Comparison of ENCODE assay signal across 8 cellular contexts in the genomic region with DNA sequence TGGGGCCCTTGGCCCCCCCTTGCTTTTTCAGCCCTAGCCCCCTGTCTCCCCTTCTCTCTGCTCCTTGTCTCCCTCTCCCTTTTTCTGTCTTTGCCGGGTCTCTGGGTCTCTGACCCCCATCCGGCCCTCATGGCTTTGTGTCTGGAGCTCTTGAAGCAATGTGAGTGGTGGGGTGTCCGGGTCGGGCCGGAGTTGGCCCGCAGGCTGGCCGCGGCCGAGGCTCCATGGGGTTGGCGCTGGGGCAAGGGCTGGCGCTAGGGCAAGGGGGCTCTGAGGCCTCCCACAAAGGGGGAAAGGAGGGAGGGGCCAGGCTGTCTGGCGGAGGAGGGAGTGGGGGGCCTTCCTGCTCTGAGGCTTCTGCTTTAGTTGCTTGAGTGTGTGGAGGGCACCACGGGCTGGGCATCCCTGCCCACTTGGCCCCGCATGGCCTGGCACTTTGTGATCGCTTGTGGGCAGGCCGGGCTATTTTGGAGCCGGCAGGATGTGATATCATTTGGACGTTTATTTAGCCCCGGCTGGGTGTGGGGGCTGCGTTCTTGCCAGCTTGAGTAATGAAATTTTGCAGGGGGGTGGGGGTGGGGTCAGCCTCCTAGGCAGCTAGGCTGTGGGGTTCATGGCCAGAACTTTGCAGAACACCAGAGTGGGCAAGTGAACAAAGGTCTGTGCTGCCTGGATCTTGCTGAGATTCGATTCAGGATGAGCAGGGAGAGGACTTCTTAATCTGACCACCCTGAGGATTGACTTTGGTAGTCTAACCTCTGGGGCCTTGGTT.
DNase-seq lines count a peak whose midpoint lies in the region; ATAC-seq and TF ChIP-seq lines count a peak whose summit lies in the region.

No MANE protein-coding gene starts in this region.

- no peak for TF ChIP-seq CTCF in HEK293 (tag by site-specific recombination; IDR thresholded peaks at IDR 0.05)
- TF ChIP-seq CTCF in glutamatergic neuron (IDR thresholded peaks at IDR 0.05; ENCODE audit: partially characterized antibody, unreplicated experiment) = no peak
- no peak for TF ChIP-seq CTCF in osteocyte (IDR thresholded peaks at IDR 0.05)

- H3K36me3 Mint-ChIP-seq in activated CD4-positive, alpha-beta memory T cell treated with anti-CD3 and anti-CD28 coated beads, Interleukin-2, amount 10 ng/mL, durations not matched to agents 7 days and 5 days (ENCODE audit: low read depth) = peaks cover 6% of the 10 kb centered on the region
- H3K36me3 Mint-ChIP-seq in glutamatergic neuron (ENCODE audit: unreplicated experiment) (no peaks in the 10 kb centered on the region), osteocyte (ENCODE audit: unreplicated experiment) (peaks cover 2% of the 10 kb centered on the region)

- H3K27ac Mint-ChIP-seq in activated CD4-positive, alpha-beta memory T cell treated with anti-CD3 and anti-CD28 coated beads, Interleukin-2, amount 10 ng/mL, durations not matched to agents 7 days and 5 days = peak overlapping the region; percentile 75
- H3K27ac Mint-ChIP-seq in glutamatergic neuron (ENCODE audit: unreplicated experiment) (peak overlapping the region; percentile 98), osteocyte (ENCODE audit: unreplicated experiment) (peak overlapping the region; percentile 96)

- H3K9me3 Mint-ChIP-seq in activated CD4-positive, alpha-beta memory T cell treated with anti-CD3 and anti-CD28 coated beads, Interleukin-2, amount 10 ng/mL, durations not matched to agents 7 days and 5 days = no peaks in the 10 kb centered on the region
- peaks cover 22% of the 10 kb centered on the region for H3K9me3 Mint-ChIP-seq in glutamatergic neuron (ENCODE audit: unreplicated experiment)
- H3K9me3 Mint-ChIP-seq in osteocyte (ENCODE audit: unreplicated experiment) = no peaks in the 10 kb centered on the region

- H3K4me3 ChIP-seq in HEK293 (ENCODE audit: low read depth, low read length) = peak overlapping the region; percentile 58

- no peaks in the 10 kb centered on the region for H3K27me3 Mint-ChIP-seq in activated CD4-positive, alpha-beta memory T cell treated with anti-CD3 and anti-CD28 coated beads, Interleukin-2, amount 10 ng/mL, durations not matched to agents 7 days and 5 days
- peaks cover 10% of the 10 kb centered on the region for H3K27me3 Mint-ChIP-seq in glutamatergic neuron (ENCODE audit: unreplicated experiment)
- no peaks in the 10 kb centered on the region for H3K27me3 Mint-ChIP-seq in osteocyte (ENCODE audit: unreplicated experiment)

- no peaks in the 10 kb centered on the region for H3K36me3 ChIP-seq in HEK293 (ENCODE audit: control insufficient read depth in 2 of 2, insufficient read depth in 1 of 2, low read length in 2 of 2)

- H3K4me1 Mint-ChIP-seq in activated CD4-positive, alpha-beta memory T cell treated with anti-CD3 and anti-CD28 coated beads, Interleukin-2, amount 10 ng/mL, durations not matched to agents 7 days and 5 days = peaks cover 65% of the 10 kb centered on the region
- peaks cover 25% of the 10 kb centered on the region for H3K4me1 Mint-ChIP-seq in glutamatergic neuron (ENCODE audit: low read depth, unreplicated experiment)
- peaks cover 54% of the 10 kb centered on the region for H3K4me1 Mint-ChIP-seq in osteocyte (ENCODE audit: unreplicated experiment)

- peak overlapping the region; percentile 37; the same call in 1 of the 2 replicates for H3K27ac ChIP-seq in HEK293 (ENCODE audit: extremely low read depth, low read depth, low read length)

- H3K4me1 ChIP-seq in HEK293 (ENCODE audit: control insufficient read depth, insufficient read depth, low read length) = peaks cover 25% of the 10 kb centered on the region

- peak overlapping the region; percentile 91 for H3K4me3 Mint-ChIP-seq in activated CD4-positive, alpha-beta memory T cell treated with anti-CD3 and anti-CD28 coated beads, Interleukin-2, amount 10 ng/mL, durations not matched to agents 7 days and 5 days
- peak overlapping the region; percentile 98 for H3K4me3 Mint-ChIP-seq in glutamatergic neuron (ENCODE audit: unreplicated experiment)
- peak overlapping the region; percentile 98 for H3K4me3 Mint-ChIP-seq in osteocyte (ENCODE audit: unreplicated experiment)

- CTCF ChIA-PET in HEK293 (lab: Yijun Ruan, JAX) = interaction anchor here (0.7 to 1.1 kb wide), 2 partner anchors 24 to 121 kb away, joined by 3 read pairs; no protein-coding TSS in a partner anchor
- CTCF ChIA-PET in activated CD4-positive, alpha-beta memory T cell treated with anti-CD3 and anti-CD28 coated beads, Interleukin-2, amount 10 ng/mL, durations not matched to agents 7 days and 5 days (lab: Charles Lee) = interaction anchor here (0.5 to 2.2 kb wide), 6 partner anchors 8 to 143 kb away, joined by 3 to 8 read pairs (median 3); a partner anchor contains a TSS

- POLR2A ChIA-PET in HEK293 (lab: Yijun Ruan, JAX) = no interaction called here
- POLR2A ChIA-PET in activated CD4-positive, alpha-beta memory T cell treated with anti-CD3 and anti-CD28 coated beads, Interleukin-2, amount 10 ng/mL, durations not matched to agents 7 days and 5 days (lab: Charles Lee) = interaction anchor here (0.6 to 1.3 kb wide), 4 partner anchors 8 to 509 kb away, joined by 3 to 6 read pairs (median 3); a partner anchor contains a TSS

- H3K9me3 ChIP-seq in HEK293 (ENCODE audit: control insufficient read depth, insufficient read depth, low read depth, low read length) = no peaks in the 10 kb centered on the region

- no peak for ATAC-seq in HG03025 (IDR thresholded peaks at IDR 0.05; ENCODE audit: low FRiP score, unreplicated experiment)

- peak; percentile 46 for DNase-seq in AG08396 (ENCODE audit: low spot score)
- peak; percentile 24 for DNase-seq in activated CD4-positive, alpha-beta memory T cell treated with anti-CD3 and anti-CD28 coated beads, Interleukin-2, amount 10 ng/mL, durations not matched to agents 7 days and 5 days
- peak; percentile 41 for DNase-seq in glutamatergic neuron
- DNase-seq in osteocyte (ENCODE audit: extremely low spot score, unreplicated experiment) = no peak
- no peak for DNase-seq in NCI-H345 (lab: John Stamatoyannopoulos, UW)
- no peak for DNase-seq in HuH-7 (ENCODE audit: low spot score)

TF ChIP-seq in HEK293, 187 proteins besides CTCF, POLR2A, EP300 and RAD21 (continues in another document):
- TF ChIP-seq GLIS1 (tag by site-specific recombination; IDR thresholded peaks at IDR 0.05) (peak; percentile 87), ZNF354C (tag by site-specific recombination; IDR thresholded peaks at IDR 0.05; ENCODE audit: borderline replicate concordance, low read depth) (no peak), ZNF777 (tag by site-specific recombination; IDR thresholded peaks at IDR 0.05; ENCODE audit: borderline replicate concordance) (no peak), GLIS2 (tag by site-specific recombination; IDR thresholded peaks at IDR 0.05) (peak; percentile 38), ZNF16 (tag by site-specific recombination; IDR thresholded peaks at IDR 0.05; ENCODE audit: low read depth) (no peak), EGR2 (tag by site-specific recombination; IDR thresholded peaks at IDR 0.05; ENCODE audit: low read depth) (peak; percentile 55; the same call in 1 of the 2 replicates), OSR2 (tag by site-specific recombination; IDR thresholded peaks at IDR 0.05) (no peak)
- TF ChIP-seq, protein P1, sequence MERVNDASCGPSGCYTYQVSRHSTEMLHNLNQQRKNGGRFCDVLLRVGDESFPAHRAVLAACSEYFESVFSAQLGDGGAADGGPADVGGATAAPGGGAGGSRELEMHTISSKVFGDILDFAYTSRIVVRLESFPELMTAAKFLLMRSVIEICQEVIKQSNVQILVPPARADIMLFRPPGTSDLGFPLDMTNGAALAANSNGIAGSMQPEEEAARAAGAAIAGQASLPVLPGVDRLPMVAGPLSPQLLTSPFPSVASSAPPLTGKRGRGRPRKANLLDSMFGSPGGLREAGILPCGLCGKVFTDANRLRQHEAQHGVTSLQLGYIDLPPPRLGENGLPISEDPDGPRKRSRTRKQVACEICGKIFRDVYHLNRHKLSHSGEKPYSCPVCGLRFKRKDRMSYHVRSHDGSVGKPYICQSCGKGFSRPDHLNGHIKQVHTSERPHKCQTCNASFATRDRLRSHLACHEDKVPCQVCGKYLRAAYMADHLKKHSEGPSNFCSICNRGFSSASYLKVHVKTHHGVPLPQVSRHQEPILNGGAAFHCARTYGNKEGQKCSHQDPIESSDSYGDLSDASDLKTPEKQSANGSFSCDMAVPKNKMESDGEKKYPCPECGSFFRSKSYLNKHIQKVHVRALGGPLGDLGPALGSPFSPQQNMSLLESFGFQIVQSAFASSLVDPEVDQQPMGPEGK (tag by site-specific recombination; IDR thresholded peaks at IDR 0.05) = 0 out of 2 replicates have a peak, but pooled peaks have one; percentile 18
- TF ChIP-seq, protein P2, sequence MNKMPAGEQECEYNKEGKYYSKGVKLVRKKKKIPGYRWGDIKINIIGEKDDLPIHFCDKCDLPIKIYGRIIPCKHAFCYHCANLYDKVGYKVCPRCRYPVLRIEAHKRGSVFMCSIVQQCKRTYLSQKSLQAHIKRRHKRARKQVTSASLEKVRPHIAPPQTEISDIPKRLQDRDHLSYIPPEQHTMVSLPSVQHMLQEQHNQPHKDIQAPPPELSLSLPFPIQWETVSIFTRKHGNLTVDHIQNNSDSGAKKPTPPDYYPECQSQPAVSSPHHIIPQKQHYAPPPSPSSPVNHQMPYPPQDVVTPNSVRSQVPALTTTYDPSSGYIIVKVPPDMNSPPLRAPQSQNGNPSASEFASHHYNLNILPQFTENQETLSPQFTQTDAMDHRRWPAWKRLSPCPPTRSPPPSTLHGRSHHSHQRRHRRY (tag by site-specific recombination; IDR thresholded peaks at IDR 0.05) = no peak
- TF ChIP-seq, protein P3, sequence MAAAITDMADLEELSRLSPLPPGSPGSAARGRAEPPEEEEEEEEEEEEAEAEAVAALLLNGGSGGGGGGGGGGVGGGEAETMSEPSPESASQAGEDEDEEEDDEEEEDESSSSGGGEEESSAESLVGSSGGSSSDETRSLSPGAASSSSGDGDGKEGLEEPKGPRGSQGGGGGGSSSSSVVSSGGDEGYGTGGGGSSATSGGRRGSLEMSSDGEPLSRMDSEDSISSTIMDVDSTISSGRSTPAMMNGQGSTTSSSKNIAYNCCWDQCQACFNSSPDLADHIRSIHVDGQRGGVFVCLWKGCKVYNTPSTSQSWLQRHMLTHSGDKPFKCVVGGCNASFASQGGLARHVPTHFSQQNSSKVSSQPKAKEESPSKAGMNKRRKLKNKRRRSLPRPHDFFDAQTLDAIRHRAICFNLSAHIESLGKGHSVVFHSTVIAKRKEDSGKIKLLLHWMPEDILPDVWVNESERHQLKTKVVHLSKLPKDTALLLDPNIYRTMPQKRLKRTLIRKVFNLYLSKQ (tag by site-specific recombination; IDR thresholded peaks at IDR 0.05; ENCODE audit: borderline replicate concordance) = no peak

Comparison
In these comparisons a context has a peak if more than half of its experiments do, and no peak if none do; other contexts are left out.
1. DNase-seq: peak in AG08396 (single experiment), activated CD4-positive, alpha-beta memory T cell treated with anti-CD3 and anti-CD28 coated beads, Interleukin-2, amount 10 ng/mL, durations not matched to agents 7 days and 5 days (single experiment) and glutamatergic neuron (single experiment); none in osteocyte (single experiment), NCI-H345 (single experiment) and HuH-7 (single experiment).
2. Peak in every context shown above with its lines, with median percentiles within 50 percentile points of each other: H3K27ac Mint-ChIP-seq and H3K4me3 Mint-ChIP-seq.